ENCODE assay signal across 20 cellular contexts in genomic region chr6:30705620-30706019, GRCh38. TPM values are rescaled to one million over a fixed set of nuclear protein-coding genes. Genes with fewer than 3 reads are reported as not detected.
DNase-seq lines count a peak whose midpoint lies in the region; ATAC-seq and TF ChIP-seq lines count a peak whose summit lies in the region.
"Had no signal": no experiment of that assay in that cellular context is flagged by ENCODE, and none has a peak within 500 bp of the region (broad histone marks: within the 10 kb centered on the region; RNA-seq: fewer than 3 reads in every experiment).

No MANE protein-coding gene starts in this region.

- no peak overlapping the region for H3K18ac ChIP-seq in mesendoderm (ENCODE audit: low read length)

- H3K56ac ChIP-seq in mesendoderm (ENCODE audit: low read length): no peak overlapping the region

- peak overlapping the region; percentile 44 for H3K27ac Mint-ChIP-seq in nephron progenitor cell
- peak overlapping the region; percentile 50 for H3K27ac Mint-ChIP-seq in stimulated activated effector memory CD8-positive, alpha-beta T cell treated with anti-CD3 and anti-CD28 coated beads, Interleukin-12 subunit alpha, Interleukin-12 subunit beta, amount 100 ng/mL, for 72 hours

- H3K9ac ChIP-seq in mesendoderm (ENCODE audit: low read length): no peak overlapping the region
- H3K9ac ChIP-seq: GM23248 had no signal

- ATAC-seq in heart right ventricle (peak in 7 of 8 donors; percentile 39 to 91 (median 75)), GM21515 (IDR thresholded peaks at IDR 0.05; ENCODE audit: unreplicated experiment) (no peak)
- ATAC-seq in stimulated activated effector memory CD8-positive, alpha-beta T cell treated with anti-CD3 and anti-CD28 coated beads, Interleukin-12 subunit alpha, Interleukin-12 subunit beta, amount 100 ng/mL, for 72 hours: no peak
- ATAC-seq: PC-3 had no signal

- H3K27ac ChIP-seq in heart right ventricle (peak overlapping the region in 2 of 10 donors; percentile 13 to 37), mesendoderm (ENCODE audit: low read depth, low read length) (no peak overlapping the region)
- H3K27ac ChIP-seq: GM23248 had no signal

- intact Hi-C loops in heart right ventricle (cut with DNase I): no loop called here

- H3K4me3 Mint-ChIP-seq in nephron progenitor cell: no peak overlapping the region
- H3K4me3 Mint-ChIP-seq in stimulated activated effector memory CD8-positive, alpha-beta T cell treated with anti-CD3 and anti-CD28 coated beads, Interleukin-12 subunit alpha, Interleukin-12 subunit beta, amount 100 ng/mL, for 72 hours: no peak overlapping the region
- H3K4me3 Mint-ChIP-seq: CD4-positive, alpha-beta memory T cell had no signal

- no peak overlapping the region for H4K5ac ChIP-seq in mesendoderm (ENCODE audit: low read length)

- H2BK15ac ChIP-seq in mesendoderm (replicated peaks; ENCODE audit: low read depth): no peak overlapping the region

- H3K4me1 ChIP-seq in heart right ventricle: peaks cover 0 to 9% (median 0%) of the 10 kb centered on the region in 9 donors
- no peaks in the 10 kb centered on the region for H3K4me1 ChIP-seq in mesendoderm (ENCODE audit: control insufficient read depth, low read depth, low read length)
- H3K4me1 ChIP-seq: HAP-1 had no signal

- H3K4ac ChIP-seq in mesendoderm (ENCODE audit: low read depth, low read length): no peak overlapping the region

- H3K4me2 ChIP-seq in mesendoderm (ENCODE audit: low read length): no peak overlapping the region

- H3K36me3 Mint-ChIP-seq in nephron progenitor cell (ENCODE audit: low read depth): peaks cover 75% of the 10 kb centered on the region
- peaks cover 98% of the 10 kb centered on the region for H3K36me3 Mint-ChIP-seq in stimulated activated effector memory CD8-positive, alpha-beta T cell treated with anti-CD3 and anti-CD28 coated beads, Interleukin-12 subunit alpha, Interleukin-12 subunit beta, amount 100 ng/mL, for 72 hours

- H3K23ac ChIP-seq in mesendoderm (ENCODE audit: low read length): no peak overlapping the region

- H2BK5ac ChIP-seq in mesendoderm (ENCODE audit: low read length): no peak overlapping the region

- no peaks in the 10 kb centered on the region for H3K79me2 ChIP-seq in mesendoderm (ENCODE audit: control insufficient read depth, insufficient read depth, low read length)

- DNase-seq in activated effector memory CD4-positive, alpha-beta T cell treated with anti-CD3 and anti-CD28 coated beads, Interleukin-2, amount 50 U/mL, for 16 hours: peak; percentile 38
- no peak for DNase-seq in activated effector memory CD4-positive, alpha-beta T cell treated with Interleukin-2 at 50 U/mL for 16 hours
- DNase-seq in heart right ventricle: peak in 1 of 2 donors; percentile 33
- DNase-seq in nephron progenitor cell: no peak
- DNase-seq in stimulated activated effector memory CD8-positive, alpha-beta T cell treated with anti-CD3 and anti-CD28 coated beads, Interleukin-12 subunit alpha, Interleukin-12 subunit beta, amount 100 ng/mL, for 72 hours (ENCODE audit: low spot score in 2 of 2): no peak
- no peak for DNase-seq in glomerular visceral epithelial cell (ENCODE audit: extremely low spot score)
- DNase-seq in mesendoderm: no peak
- DNase-seq: Calu3; CD4-positive, alpha-beta memory T cell; GF-D8; GM23248; KG1; MV-4-11; NCI-H1417; NCI-H187; NCI-H226; NCI-H524 treated with DMSO at 0.1 percent for 48 hours; PC-3 had no signal

- H3K4me3 ChIP-seq in heart right ventricle (no peak overlapping the region), mesendoderm (ENCODE audit: low read length) (no peak overlapping the region)
- H3K4me3 ChIP-seq: GM23248, HAP-1 had no signal

- H4K8ac ChIP-seq in mesendoderm (ENCODE audit: low read depth, low read length): no peak overlapping the region

- no peaks in the 10 kb centered on the region for H3K27me3 Mint-ChIP-seq in nephron progenitor cell (ENCODE audit: low read depth, poor library complexity)
- H3K27me3 Mint-ChIP-seq: CD4-positive, alpha-beta memory T cell had no signal

- 71 to 75% methylated on average over 4 of the region's 4 CpGs for WGBS in heart right ventricle, 2 donors
- WGBS in mesendoderm (ENCODE audit: extremely low coverage, insufficient coverage, low lambda C conversion rate): no CpG with 5 or more reads among the region's 4 CpGs

- H3K4me1 Mint-ChIP-seq in nephron progenitor cell: peaks cover 5% of the 10 kb centered on the region
- H3K4me1 Mint-ChIP-seq in stimulated activated effector memory CD8-positive, alpha-beta T cell treated with anti-CD3 and anti-CD28 coated beads, Interleukin-12 subunit alpha, Interleukin-12 subunit beta, amount 100 ng/mL, for 72 hours: peaks cover 18% of the 10 kb centered on the region

- no peaks in the 10 kb centered on the region for H3K27me3 ChIP-seq in heart right ventricle
- H3K27me3 ChIP-seq in mesendoderm (ENCODE audit: insufficient read depth, low read length, poor library complexity): no peaks in the 10 kb centered on the region

- H3K9me3 Mint-ChIP-seq in nephron progenitor cell: no peaks in the 10 kb centered on the region
- no peaks in the 10 kb centered on the region for H3K9me3 Mint-ChIP-seq in stimulated activated effector memory CD8-positive, alpha-beta T cell treated with anti-CD3 and anti-CD28 coated beads, Interleukin-12 subunit alpha, Interleukin-12 subunit beta, amount 100 ng/mL, for 72 hours
- H3K9me3 Mint-ChIP-seq: CD4-positive, alpha-beta memory T cell had no signal

- no peaks in the 10 kb centered on the region for H3K79me1 ChIP-seq in mesendoderm (ENCODE audit: low read length)

- no peaks in the 10 kb centered on the region for H3K9me3 ChIP-seq in heart right ventricle
- H3K9me3 ChIP-seq: HAP-1 had no signal

- no peak for TF ChIP-seq CTCF in heart right ventricle (IDR thresholded peaks at IDR 0.05)
- no peak for TF ChIP-seq CTCF in nephron progenitor cell (IDR thresholded peaks at IDR 0.05)

- no peak overlapping the region for H2AK5ac ChIP-seq in mesendoderm (ENCODE audit: low read length)

- H3K36me3 ChIP-seq in heart right ventricle: peaks cover 0 to 99% (median 37%) of the 10 kb centered on the region in 9 donors
- no peaks in the 10 kb centered on the region for H3K36me3 ChIP-seq in mesendoderm (ENCODE audit: control insufficient read depth, insufficient read depth, low read length)

- no peak overlapping the region for H2BK120ac ChIP-seq in mesendoderm (ENCODE audit: low read depth, low read length)

RNA-seq across cellular contexts. Expression of gene MDC1, which starts 11.5 kb away (rescaled TPM):
- total RNA-seq in heart right ventricle: 10 to 100 TPM; 15.3 to 21.7 (median 19.5) TPM
- polyA plus RNA-seq in heart right ventricle: 10 to 100 TPM; 11.2 to 18.1 TPM
- 30.4 TPM for polyA plus RNA-seq in mesendoderm (2013, experiment 1 of 2)
- 29.4 TPM for polyA plus RNA-seq in mesendoderm (2013, experiment 2 of 2)

RNA-seq across cellular contexts. Expression of gene TUBB, which starts 14.5 kb away (rescaled TPM):
- 100 to 1,000 TPM; 144 to 437 (median 189) TPM for total RNA-seq in heart right ventricle
- 100 to 1,000 TPM; 156 to 440 TPM for polyA plus RNA-seq in heart right ventricle
- polyA plus RNA-seq in mesendoderm (2013, experiment 1 of 2): 1,956 TPM
- polyA plus RNA-seq in mesendoderm (2013, experiment 2 of 2): 1,954 TPM

RNA-seq across cellular contexts. Expression of gene NRM, which starts 14.8 kb away (rescaled TPM):
- 1 to 10 TPM; 1.6 to 7.1 (median 3.1) TPM for total RNA-seq in heart right ventricle
- polyA plus RNA-seq in heart right ventricle: 10 to 100 TPM; 10.4 to 11.6 TPM
- 49.8 TPM for polyA plus RNA-seq in mesendoderm (2013, experiment 1 of 2)
- polyA plus RNA-seq in mesendoderm (2013, experiment 2 of 2): 49.7 TPM

RNA-seq across cellular contexts. Expression of gene PPP1R18, which starts 19.2 kb away (rescaled TPM):
- 10 to 100 TPM in 9 of 10 donors, 1 to 10 TPM in 1; 8.2 to 47.7 (median 16.4) TPM for total RNA-seq in heart right ventricle
- polyA plus RNA-seq in heart right ventricle: 10 to 100 TPM; 24.5 to 35.4 TPM
- 32.4 TPM for polyA plus RNA-seq in mesendoderm (2013, experiment 1 of 2)
- 33.3 TPM for polyA plus RNA-seq in mesendoderm (2013, experiment 2 of 2)

RNA-seq across cellular contexts. Expression of gene DHX16, which starts 32.8 kb away (rescaled TPM):
- 10 to 100 TPM; 15.9 to 22.9 (median 20.9) TPM for total RNA-seq in heart right ventricle
- polyA plus RNA-seq in heart right ventricle: 10 to 100 TPM; 27.1 to 28.6 TPM
- 22.9 TPM for polyA plus RNA-seq in mesendoderm (2013, experiment 1 of 2)
- polyA plus RNA-seq in mesendoderm (2013, experiment 2 of 2): 23.1 TPM

Comparison
In these comparisons a context has a peak if more than half of its experiments do, and no peak if none do; other contexts are left out.
1. ATAC-seq: peak in heart right ventricle (7 of 8); none in stimulated activated effector memory CD8-positive, alpha-beta T cell treated with anti-CD3 and anti-CD28 coated beads, Interleukin-12 subunit alpha, Interleukin-12 subunit beta, amount 100 ng/mL, for 72 hours (single experiment) and GM21515 (single experiment).